Comparison of ENCODE assay signal across 14 cellular contexts in the genomic region with DNA sequence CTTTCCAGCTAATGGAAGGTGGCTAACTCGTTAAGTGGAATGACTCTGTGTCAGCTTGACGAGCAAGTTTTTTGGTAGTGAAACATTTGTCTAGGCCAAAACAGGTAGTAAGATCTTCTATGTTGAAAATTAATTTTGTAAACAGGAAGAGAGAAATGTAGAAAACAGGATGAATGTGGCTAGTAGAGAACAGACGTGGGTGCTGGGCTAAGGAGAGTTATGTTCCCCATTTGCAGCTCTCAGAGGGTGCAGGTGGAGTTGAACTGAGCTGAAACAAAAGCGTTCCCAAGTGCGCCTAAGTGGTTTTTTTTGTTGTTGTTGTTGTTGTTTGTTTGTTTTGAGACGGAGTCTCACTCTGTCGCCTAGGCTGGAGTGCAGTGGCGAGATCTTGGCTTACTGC. TPM values are rescaled to one million over a fixed set of nuclear protein-coding genes. Genes with fewer than 3 reads are reported as not detected.
A peak's percentile ranks its signal among the peaks of the same experiment; 100 is the strongest.
DNase-seq lines count a peak whose midpoint lies in the region; ATAC-seq and TF ChIP-seq lines count a peak whose summit lies in the region.
"Had no signal": no experiment of that assay in that cellular context is flagged by ENCODE, and none has a peak within 500 bp of the region (broad histone marks: within the 10 kb centered on the region; RNA-seq: fewer than 3 reads in every experiment).

No MANE protein-coding gene starts in this region.

- H3K27me3 Mint-ChIP-seq in CD4-positive, alpha-beta memory T cell, result no peaks in the 10 kb centered on the region
- H3K27me3 Mint-ChIP-seq in activated CD4-positive, alpha-beta memory T cell treated with anti-CD3 and anti-CD28 coated beads for 36 hours, result no peaks in the 10 kb centered on the region

- no peak for TF ChIP-seq POLR2A in prostate gland (IDR thresholded peaks at IDR 0.05)

- no peaks in the 10 kb centered on the region for H3K27me3 ChIP-seq in CD4-positive, alpha-beta memory T cell (ENCODE audit: insufficient read depth, low read length)
- no peaks in the 10 kb centered on the region for H3K27me3 ChIP-seq in prostate gland (replicated peaks; ENCODE audit: insufficient read depth)
- H3K27me3 ChIP-seq: BE2C had no signal

- intact Hi-C loops in CD4-positive, alpha-beta memory T cell (cut with micrococcal nuclease), result no loop called here
- intact Hi-C loops in activated CD4-positive, alpha-beta memory T cell treated with anti-CD3 and anti-CD28 coated beads for 36 hours (cut with micrococcal nuclease), result no loop called here
- intact Hi-C loops in prostate gland (cut with DNase I), result no loop called here

- peak overlapping the region; percentile 6 to 84 (median 71) for H3K4me3 Mint-ChIP-seq in CD4-positive, alpha-beta memory T cell
- no peak overlapping the region for H3K4me3 Mint-ChIP-seq in activated CD4-positive, alpha-beta memory T cell treated with anti-CD3 and anti-CD28 coated beads for 36 hours
- H3K4me3 Mint-ChIP-seq: immature natural killer cell had no signal

- peaks cover 0 to 4% of the 10 kb centered on the region in 2 donors for H3K36me3 Mint-ChIP-seq in CD4-positive, alpha-beta memory T cell
- H3K36me3 Mint-ChIP-seq in activated CD4-positive, alpha-beta memory T cell treated with anti-CD3 and anti-CD28 coated beads for 36 hours, result no peaks in the 10 kb centered on the region
- H3K36me3 Mint-ChIP-seq: immature natural killer cell had no signal

- CTCF ChIA-PET in CD4-positive, alpha-beta memory T cell (lab: Charles Lee; ENCODE audit: partially characterized antibody), result interaction anchor here (0.7 to 2.7 kb wide), 3 partner anchors 18 to 564 kb away, joined by 3 to 16 read pairs (median 3); no protein-coding TSS in a partner anchor
- CTCF ChIA-PET in activated CD4-positive, alpha-beta memory T cell treated with anti-CD3 and anti-CD28 coated beads for 36 hours (lab: Charles Lee), result no interaction called here

- POLR2A ChIA-PET in CD4-positive, alpha-beta memory T cell (lab: Charles Lee; ENCODE audit: partially characterized antibody), result interaction anchor here (0.5 to 1.7 kb wide), 7 partner anchors 13 to 464 kb away, joined by 3 to 9 read pairs (median 4); a partner anchor contains a TSS
- POLR2A ChIA-PET in activated CD4-positive, alpha-beta memory T cell treated with anti-CD3 and anti-CD28 coated beads for 36 hours (lab: Charles Lee), result no interaction called here

- H3K9me3 Mint-ChIP-seq in CD4-positive, alpha-beta memory T cell, result no peaks in the 10 kb centered on the region
- H3K9me3 Mint-ChIP-seq in activated CD4-positive, alpha-beta memory T cell treated with anti-CD3 and anti-CD28 coated beads for 36 hours, result no peaks in the 10 kb centered on the region
- H3K9me3 Mint-ChIP-seq: immature natural killer cell had no signal

- peaks cover 21 to 48% (median 29%) of the 10 kb centered on the region in 4 donors for H3K4me1 Mint-ChIP-seq in CD4-positive, alpha-beta memory T cell
- H3K4me1 Mint-ChIP-seq in activated CD4-positive, alpha-beta memory T cell treated with anti-CD3 and anti-CD28 coated beads for 36 hours (ENCODE audit: low read depth), result peaks cover 36% of the 10 kb centered on the region

- peaks cover 36% of the 10 kb centered on the region for H3K4me1 ChIP-seq in CD4-positive, alpha-beta memory T cell (ENCODE audit: insufficient read depth, low read length)
- no peaks in the 10 kb centered on the region for H3K4me1 ChIP-seq in prostate gland (replicated peaks)
- H3K4me1 ChIP-seq: BE2C had no signal

- H3K27ac Mint-ChIP-seq in CD4-positive, alpha-beta memory T cell, result peak overlapping the region; percentile 4 to 95 (median 86)
- H3K27ac Mint-ChIP-seq in activated CD4-positive, alpha-beta memory T cell treated with anti-CD3 and anti-CD28 coated beads for 36 hours, result peak overlapping the region; percentile 51
- H3K27ac Mint-ChIP-seq: immature natural killer cell had no signal

- peak in 4 of 5 donors; percentile 5 to 30 (median 21) for DNase-seq in CD4-positive, alpha-beta memory T cell
- DNase-seq in activated CD4-positive, alpha-beta memory T cell treated with anti-CD3 and anti-CD28 coated beads for 36 hours, result no peak
- DNase-seq in prostate gland (ENCODE audit: low spot score), result no peak
- no peak for DNase-seq in effector CD8-positive, alpha-beta T cell (lab: John Stamatoyannopoulos, UW)
- DNase-seq in SHP77 treated with DMSO at 0.1 percent for 48 hours (lab: John Stamatoyannopoulos, UW), result no peak
- DNase-seq in SW 1271 (lab: John Stamatoyannopoulos, UW), result no peak
- DNase-seq: activated CD8-positive, alpha-beta memory T cell treated with anti-CD3 and anti-CD28 coated beads, Interleukin-2, amount 50 U/mL, for 4 hours; BE2C; erythroblast; immature natural killer cell; NCI-H526; stimulated activated naive CD4-positive, alpha-beta T cell treated with Interleukin-2 at 50 U/mL for 16 hours had no signal

- 84% methylated on average over 8 of the region's 8 CpGs for WGBS in prostate gland

- H3K4me3 ChIP-seq in CD4-positive, alpha-beta memory T cell (ENCODE audit: low read length in 2 of 2), result no peak overlapping the region
- no peak overlapping the region for H3K4me3 ChIP-seq in prostate gland

- ATAC-seq in GM19351 (IDR thresholded peaks at IDR 0.05; ENCODE audit: unreplicated experiment), result peak; percentile 79
- ATAC-seq in HG02870 (IDR thresholded peaks at IDR 0.05; ENCODE audit: unreplicated experiment), result peak; percentile 68

- TF ChIP-seq CTCF in prostate gland (IDR thresholded peaks at IDR 0.05), result no peak

- H3K9me3 ChIP-seq in CD4-positive, alpha-beta memory T cell (ENCODE audit: control insufficient read depth in 1 of 2, low read length in 2 of 2), result no peaks in the 10 kb centered on the region
- H3K9me3 ChIP-seq in prostate gland, result no peaks in the 10 kb centered on the region
- H3K9me3 ChIP-seq: BE2C had no signal

- H3K36me3 ChIP-seq in CD4-positive, alpha-beta memory T cell (ENCODE audit: insufficient read depth, low read length), result no peaks in the 10 kb centered on the region
- H3K36me3 ChIP-seq in prostate gland, result no peaks in the 10 kb centered on the region
- H3K36me3 ChIP-seq: BE2C had no signal

- H3K27ac ChIP-seq in CD4-positive, alpha-beta memory T cell (ENCODE audit: low read depth, low read length), result no peak overlapping the region
- H3K27ac ChIP-seq in prostate gland, result no peak overlapping the region

RNA-seq across cellular contexts. Expression of a gene that starts 59.5 kb away (rescaled TPM):
- 10 to 100 TPM; 54.7 to 55.2 TPM for total RNA-seq in CD4-positive, alpha-beta memory T cell
- polyA plus RNA-seq in CD4-positive, alpha-beta memory T cell, result 10 to 100 TPM; 36.0 to 48.7 TPM
- total RNA-seq in activated CD4-positive, alpha-beta memory T cell treated with anti-CD3 and anti-CD28 coated beads for 36 hours, result 10 to 100 TPM; 39.1 to 40.6 TPM
- 10 to 100 TPM; 52.6 to 99.5 TPM for total RNA-seq in prostate gland

Comparison
In these comparisons a context has a peak if more than half of its experiments do, and no peak if none do; other contexts are left out.
1. DNase-seq: peak in CD4-positive, alpha-beta memory T cell (4 of 5); none in activated CD4-positive, alpha-beta memory T cell treated with anti-CD3 and anti-CD28 coated beads for 36 hours (single experiment), prostate gland (single experiment), effector CD8-positive, alpha-beta T cell (single experiment), SHP77 treated with DMSO at 0.1 percent for 48 hours (single experiment) and SW 1271 (0 of 2).